ENCODE assay signal across 14 cellular contexts in the genomic region with DNA sequence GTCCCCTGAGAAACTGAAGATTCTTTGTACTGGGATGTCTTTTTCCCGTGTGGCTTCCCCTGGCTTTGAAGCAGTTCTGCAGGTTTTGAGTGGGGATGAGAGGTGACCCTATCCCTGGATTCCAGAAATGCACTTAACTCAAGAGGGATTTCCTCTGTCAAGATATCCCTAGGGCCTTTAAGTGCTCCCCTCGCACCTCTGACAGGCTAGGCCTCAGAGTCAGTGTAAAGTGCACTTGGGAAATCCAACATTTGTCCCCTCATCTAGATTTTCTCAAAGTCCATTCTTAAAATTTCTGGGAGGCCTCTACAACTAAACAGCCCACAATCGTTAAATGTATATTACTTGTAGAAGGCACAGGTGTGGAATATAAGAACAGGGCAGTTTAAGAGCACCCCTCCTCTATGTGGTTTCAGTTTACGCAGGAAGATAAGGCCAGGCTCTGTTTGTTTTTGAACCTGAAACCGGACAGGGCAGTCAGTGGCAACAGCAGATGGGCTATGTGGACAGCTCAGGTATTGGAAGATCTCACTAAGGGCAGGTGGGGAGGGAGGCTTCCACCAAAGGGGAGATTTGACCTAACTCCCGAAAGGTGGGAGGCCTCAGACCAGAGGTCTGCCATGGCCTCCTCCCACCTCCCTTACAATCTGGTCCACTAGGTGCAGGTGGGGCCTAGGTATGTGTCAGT. TPM values are rescaled to one million over a fixed set of nuclear protein-coding genes. Genes with fewer than 3 reads are reported as not detected.
DNase-seq lines count a peak whose midpoint lies in the region; ATAC-seq, FAIRE-seq and TF ChIP-seq lines count a peak whose summit lies in the region.
"Had no signal": no experiment of that assay in that cellular context is flagged by ENCODE, and none has a peak within 500 bp of the region (broad histone marks: within the 10 kb centered on the region; RNA-seq: fewer than 3 reads in every experiment).

No MANE protein-coding gene starts in this region.

- no peaks in the 10 kb centered on the region for H3K27me3 ChIP-seq in upper lobe of left lung
- H3K27me3 ChIP-seq: sigmoid colon had no signal

- TF ChIP-seq CTCF in Calu3 (IDR thresholded peaks at IDR 0.05; ENCODE audit: unreplicated experiment) (no peak), mucosa of descending colon (IDR thresholded peaks at IDR 0.05) (no peak), upper lobe of left lung (IDR thresholded peaks at IDR 0.05) (no peak)

- ATAC-seq in mucosa of descending colon (peak; percentile 50), HG02678 (IDR thresholded peaks at IDR 0.05; ENCODE audit: unreplicated experiment) (no peak), HG03342 (IDR thresholded peaks at IDR 0.05; ENCODE audit: unreplicated experiment) (no peak), upper lobe of left lung (ENCODE audit: low FRiP score in 2 of 2) (no peak)

- CTCF ChIA-PET in Calu3 (lab: Charles Lee): no interaction called here

- H3K9me3 Mint-ChIP-seq in Calu3 (ENCODE audit: low read depth, unreplicated experiment): no peaks in the 10 kb centered on the region
- H3K9me3 Mint-ChIP-seq: CD8-positive, alpha-beta memory T cell had no signal

- peaks cover 43% of the 10 kb centered on the region for H3K4me1 ChIP-seq in mucosa of descending colon (ENCODE audit: low read depth)
- peaks cover 8 to 35% (median 25%) of the 10 kb centered on the region in 4 donors for H3K4me1 ChIP-seq in upper lobe of left lung

- no peak overlapping the region for H3K4me3 ChIP-seq in mucosa of descending colon
- H3K4me3 ChIP-seq in upper lobe of left lung: no peak overlapping the region
- H3K4me3 ChIP-seq: GM23248, sigmoid colon had no signal

- H3K27me3 Mint-ChIP-seq in Calu3 (ENCODE audit: unreplicated experiment): no peaks in the 10 kb centered on the region

- H3K36me3 ChIP-seq in mucosa of descending colon (ENCODE audit: low read depth) (no peaks in the 10 kb centered on the region), upper lobe of left lung (no peaks in the 10 kb centered on the region)
- H3K36me3 ChIP-seq: sigmoid colon had no signal

- peaks cover 69% of the 10 kb centered on the region for H3K4me1 Mint-ChIP-seq in Calu3 (ENCODE audit: low read depth, unreplicated experiment)

- TF ChIP-seq POLR2A in GM12892 (IDR thresholded peaks at IDR 0.05; ENCODE audit: low read depth, low read length) (no peak), upper lobe of left lung (IDR thresholded peaks at IDR 0.05) (no peak)

- 58 to 84% methylated on average over 6 of the region's 6 CpGs for WGBS in upper lobe of left lung, 2 donors

- H3K36me3 Mint-ChIP-seq in Calu3 (ENCODE audit: insufficient read depth, unreplicated experiment): peaks cover 43% of the 10 kb centered on the region

- DNase-seq in Calu3 (peak; percentile 38), GM12892 (ENCODE audit: insufficient read length) (no peak), NCI-H69 (lab: John Stamatoyannopoulos, UW) (peak; percentile 45), mucosa of descending colon (peak in 2 of 3 donors; percentile 45 to 53), mesenteric fat pad (ENCODE audit: low spot score) (no peak), upper lobe of left lung (no peak)
- DNase-seq: CD8-positive, alpha-beta memory T cell; GM23248; NCI-H2171 treated with DMSO at 0.1 percent for 48 hours; sigmoid colon had no signal

- H3K9me3 ChIP-seq in mucosa of descending colon: no peaks in the 10 kb centered on the region
- no peaks in the 10 kb centered on the region for H3K9me3 ChIP-seq in upper lobe of left lung
- H3K9me3 ChIP-seq: sigmoid colon had no signal

- FAIRE-seq in GM12892 (lab: Jason Lieb, UNC): peak; percentile 44

- H3K27ac Mint-ChIP-seq in Calu3 (ENCODE audit: unreplicated experiment): peak overlapping the region; percentile 81
- H3K27ac Mint-ChIP-seq: CD8-positive, alpha-beta memory T cell had no signal

- intact Hi-C loops in Calu3 (cut with micrococcal nuclease; ENCODE audit: unreplicated experiment) (no loop called here), mucosa of descending colon (cut with DNase I, micrococcal nuclease) (no loop called here)

- H3K4me3 Mint-ChIP-seq in Calu3 (ENCODE audit: low read depth, unreplicated experiment): peak overlapping the region; percentile 57
- H3K4me3 Mint-ChIP-seq: CD8-positive, alpha-beta memory T cell had no signal

- BruUV-seq in Calu3 (replicated peaks; lab: Mats Ljungman, UMichigan): no TSS peak

- H3K27ac ChIP-seq in upper lobe of left lung: peak overlapping the region in 2 of 4 donors; percentile 4 to 26
- H3K27ac ChIP-seq: GM23248, sigmoid colon had no signal

- no peak for TF ChIP-seq EP300 in upper lobe of left lung (IDR thresholded peaks at IDR 0.05)

RNA-seq across cellular contexts. Expression of a gene that starts 4.9 kb away (rescaled TPM):
- total RNA-seq in Calu3 (2022): 28.2 and 29.8 TPM in 2 replicates
- polyA plus RNA-seq in GM12892 (2012; ENCODE audit: missing spikeins): 5.0 TPM
- 10 to 100 TPM; 22.6 to 49.9 (median 36.3) TPM for total RNA-seq in mucosa of descending colon
- total RNA-seq in mesenteric fat pad: 3.6 TPM
- total RNA-seq in upper lobe of left lung: 10 to 100 TPM; 17.1 to 74.6 (median 28.4) TPM

RNA-seq across cellular contexts. Expression of a gene that starts 42.0 kb away (rescaled TPM):
- total RNA-seq in Calu3 (2022): not detected in 2 replicates
- 273 TPM for polyA plus RNA-seq in GM12892 (2012; ENCODE audit: missing spikeins)
- under 1 TPM in 2 of 3 donors, not detected in 1; 0.36 to 0.41 TPM for total RNA-seq in mucosa of descending colon
- not detected for total RNA-seq in mesenteric fat pad
- total RNA-seq in upper lobe of left lung: under 1 TPM in 4 of 6 donors, not detected in 2; 0.31 to 0.81 (median 0.52) TPM
- total RNA-seq: dermis microvascular lymphatic vessel endothelial cell, GM23248, sigmoid colon, temporal lobe had no signal

RNA-seq across cellular contexts. Expression of a gene that starts 56.5 kb away (rescaled TPM):
- total RNA-seq in Calu3 (2022) (not detected in 2 replicates), mucosa of descending colon (under 1 TPM in 1 of 3 donors, not detected in 2; 0.12 TPM), mesenteric fat pad (not detected), upper lobe of left lung (under 1 TPM in 3 of 6 donors, not detected in 3; 0.15 to 0.39 (median 0.29) TPM)
- polyA plus RNA-seq in GM12892 (2012; ENCODE audit: missing spikeins): not detected
- total RNA-seq: CD8-positive, alpha-beta memory T cell; dermis microvascular lymphatic vessel endothelial cell; GM23248; sigmoid colon; temporal lobe had no signal
- polyA plus RNA-seq: CD8-positive, alpha-beta memory T cell; GM23248 had no signal

Comparison
In these comparisons a context has a peak if more than half of its experiments do, and no peak if none do; other contexts are left out.
1. DNase-seq: peak in Calu3 (single experiment), NCI-H69 (single experiment) and mucosa of descending colon (2 of 3); none in GM12892 (single experiment), mesenteric fat pad (single experiment) and upper lobe of left lung (0 of 2).